8 cellular contexts compared by ENCODE assay signal in the genomic region with DNA sequence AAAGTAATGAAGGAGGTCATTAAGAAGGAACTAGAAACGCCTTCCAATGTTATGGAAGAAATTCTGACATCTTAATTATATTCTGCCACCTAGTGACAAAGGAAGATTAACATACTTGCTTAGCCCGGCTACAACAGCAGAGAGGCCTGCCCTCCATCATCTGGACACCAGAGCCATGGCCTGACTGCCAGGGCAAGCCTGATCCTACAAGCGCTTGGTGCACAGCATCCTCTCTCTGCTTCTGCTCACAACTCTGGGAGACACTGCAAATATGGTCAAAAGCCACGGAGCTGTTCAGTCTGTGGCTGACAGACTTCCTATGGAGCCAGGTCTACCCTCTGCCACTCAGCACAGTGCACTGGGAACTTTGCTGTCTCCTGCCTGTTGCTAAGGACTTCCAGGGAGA.
DNase-seq lines count a peak whose midpoint lies in the region; ATAC-seq and TF ChIP-seq lines count a peak whose summit lies in the region.

No MANE protein-coding gene starts in this region.

- POLR2A ChIA-PET in CD8-positive, alpha-beta T cell (lab: Charles Lee), result no interaction called here

- H3K36me3 ChIP-seq in CD8-positive, alpha-beta T cell (ENCODE audit: insufficient read depth, low read length), result no peaks in the 10 kb centered on the region
- H3K36me3 ChIP-seq in heart right ventricle, result no peaks in the 10 kb centered on the region
- no peaks in the 10 kb centered on the region for H3K36me3 ChIP-seq in effector memory CD4-positive, alpha-beta T cell (ENCODE audit: control insufficient read depth, insufficient read depth, low read length)

- WGBS in heart right ventricle, 2 donors, result 6 to 7% methylated on average over 4 of the region's 4 CpGs

- peaks cover 16% of the 10 kb centered on the region for H3K4me1 Mint-ChIP-seq in CD8-positive, alpha-beta T cell (ENCODE audit: low read depth)
- H3K4me1 Mint-ChIP-seq in progenitor cell of endocrine pancreas (ENCODE audit: low read depth), result peaks cover 1% of the 10 kb centered on the region

- H3K4me3 Mint-ChIP-seq in CD8-positive, alpha-beta T cell, result no peak overlapping the region
- no peak overlapping the region for H3K4me3 Mint-ChIP-seq in progenitor cell of endocrine pancreas (ENCODE audit: low read depth)

- no peaks in the 10 kb centered on the region for H3K9me3 Mint-ChIP-seq in CD8-positive, alpha-beta T cell
- no peaks in the 10 kb centered on the region for H3K9me3 Mint-ChIP-seq in progenitor cell of endocrine pancreas (ENCODE audit: low read depth)

- no peak overlapping the region for H3K27ac Mint-ChIP-seq in CD8-positive, alpha-beta T cell
- H3K27ac Mint-ChIP-seq in progenitor cell of endocrine pancreas, result no peak overlapping the region

- no peak overlapping the region for H3K4me3 ChIP-seq in CD8-positive, alpha-beta T cell (ENCODE audit: low read depth, low read length)
- no peak overlapping the region for H3K4me3 ChIP-seq in heart right ventricle
- no peak overlapping the region for H3K4me3 ChIP-seq in effector memory CD4-positive, alpha-beta T cell (ENCODE audit: insufficient read depth, low read depth, low read length, poor library complexity, severe bottlenecking)

- H3K27me3 ChIP-seq in CD8-positive, alpha-beta T cell (ENCODE audit: insufficient read depth, low read length), result no peaks in the 10 kb centered on the region
- no peaks in the 10 kb centered on the region for H3K27me3 ChIP-seq in heart right ventricle
- H3K27me3 ChIP-seq in effector memory CD4-positive, alpha-beta T cell (replicated peaks; ENCODE audit: control insufficient read depth, insufficient read depth, low read length, poor library complexity, severe bottlenecking), result no peaks in the 10 kb centered on the region

- no peaks in the 10 kb centered on the region for H3K36me3 Mint-ChIP-seq in CD8-positive, alpha-beta T cell
- no peaks in the 10 kb centered on the region for H3K36me3 Mint-ChIP-seq in progenitor cell of endocrine pancreas (ENCODE audit: insufficient read depth)

- peak; percentile 55 for ATAC-seq in CD8-positive, alpha-beta T cell
- ATAC-seq in GM18858 (IDR thresholded peaks at IDR 0.05; ENCODE audit: unreplicated experiment) (peak; percentile 79), HG03108 (IDR thresholded peaks at IDR 0.05; ENCODE audit: unreplicated experiment) (peak; percentile 77), heart right ventricle (peak; percentile 86 to 93 (median 88))

- intact Hi-C loops in CD8-positive, alpha-beta T cell (cut with DNase I, micrococcal nuclease), result loop anchor here (1.0 to 10.0 kb wide), 6 partner anchors 28 to 372 kb away; partner anchors contain the start of gene ABCA1 (in 1 of the 2)
- intact Hi-C loops in heart right ventricle (cut with DNase I), result loop anchor here (1.0 to 10.0 kb wide), 21 partner anchors 92 to 352 kb away; partner anchors contain the start of gene ABCA1 (in 3 of the 10)

- no peaks in the 10 kb centered on the region for H3K27me3 Mint-ChIP-seq in CD8-positive, alpha-beta T cell (ENCODE audit: low read depth)
- H3K27me3 Mint-ChIP-seq in progenitor cell of endocrine pancreas, result no peaks in the 10 kb centered on the region

- peak; percentile 57 for TF ChIP-seq CTCF in CD8-positive, alpha-beta T cell (IDR thresholded peaks at IDR 0.05)
- peak in 8 of 9 donors; percentile 49 to 73 (median 64) for TF ChIP-seq CTCF in heart right ventricle (IDR thresholded peaks at IDR 0.05)
- TF ChIP-seq CTCF in progenitor cell of endocrine pancreas (IDR thresholded peaks at IDR 0.05; ENCODE audit: unreplicated experiment), result peak; percentile 44

- DNase-seq in CD8-positive, alpha-beta T cell, result peak in 3 of 7 experiments; percentile 1 to 49 (median 16)
- DNase-seq in NCI-H526 treated with DMSO at 0.1 percent for 48 hours (lab: John Stamatoyannopoulos, UW) (peak; percentile 39), amygdala (lab: John Stamatoyannopoulos, UW) (peak in 48 of 56 donors; percentile 7 to 74 (median 34)), heart right ventricle (peak; percentile 42 to 50), progenitor cell of endocrine pancreas (ENCODE audit: low spot score, unreplicated experiment) (no peak)
- no peak for DNase-seq in effector memory CD4-positive, alpha-beta T cell

- peaks cover 5% of the 10 kb centered on the region for H3K4me1 ChIP-seq in CD8-positive, alpha-beta T cell (ENCODE audit: insufficient read depth, low read length)
- H3K4me1 ChIP-seq in heart right ventricle, result peaks cover 0 to 32% (median 4%) of the 10 kb centered on the region in 9 donors
- H3K4me1 ChIP-seq in effector memory CD4-positive, alpha-beta T cell (ENCODE audit: control insufficient read depth, insufficient read depth, low read length, poor library complexity, severe bottlenecking), result peaks cover 6% of the 10 kb centered on the region

- H3K9me3 ChIP-seq in CD8-positive, alpha-beta T cell (ENCODE audit: low read length), result no peaks in the 10 kb centered on the region
- no peaks in the 10 kb centered on the region for H3K9me3 ChIP-seq in heart right ventricle
- no peaks in the 10 kb centered on the region for H3K9me3 ChIP-seq in effector memory CD4-positive, alpha-beta T cell (ENCODE audit: control insufficient read depth, low read length)

- H3K27ac ChIP-seq in CD8-positive, alpha-beta T cell (ENCODE audit: low read depth, low read length), result no peak overlapping the region
- H3K27ac ChIP-seq in heart right ventricle, result peak overlapping the region in 2 of 10 donors; percentile 2 to 7
- H3K27ac ChIP-seq in effector memory CD4-positive, alpha-beta T cell (ENCODE audit: insufficient read depth, low read length, poor library complexity, severe bottlenecking), result no peak overlapping the region

- CTCF ChIA-PET in CD8-positive, alpha-beta T cell (lab: Charles Lee), result interaction anchor here (0.8 to 5.8 kb wide), 5 partner anchors 9 to 294 kb away, joined by 3 to 56 read pairs (median 5); no protein-coding TSS in a partner anchor

Comparison
In these comparisons a context has a peak if more than half of its experiments do, and no peak if none do; other contexts are left out.
1. DNase-seq: peak in NCI-H526 treated with DMSO at 0.1 percent for 48 hours (single experiment), amygdala (48 of 56) and heart right ventricle (2 of 2); none in progenitor cell of endocrine pancreas (single experiment) and effector memory CD4-positive, alpha-beta T cell (0 of 3).
2. Peak in every context shown above with its lines, with median percentiles within 50 percentile points of each other: ATAC-seq and CTCF ChIP-seq.